In genomic region chr2:222903234-222904220, GRCh38 we compare ENCODE assay signal across 8 cellular contexts. TPM values are rescaled to one million over a fixed set of nuclear protein-coding genes. Genes with fewer than 3 reads are reported as not detected.
DNase-seq lines count a peak whose midpoint lies in the region; ATAC-seq and TF ChIP-seq lines count a peak whose summit lies in the region.

No MANE protein-coding gene starts in this region.

- WGBS in heart right ventricle, 2 donors = 91 to 93% methylated on average over 16 of the region's 16 CpGs

- H3K9me3 ChIP-seq in heart right ventricle (no peaks in the 10 kb centered on the region), skeletal muscle satellite cell (replicated peaks; ENCODE audit: low read length) (no peaks in the 10 kb centered on the region)

- H3K27ac ChIP-seq in heart right ventricle = peak overlapping the region in 1 of 10 donors; percentile 39

- H3K9me3 Mint-ChIP-seq in activated T-helper 17 cell treated with anti-CD3 and anti-CD28 coated beads, Interleukin-2, amount 50 U/mL, for 72 hours = no peaks in the 10 kb centered on the region

- intact Hi-C loops in heart right ventricle (cut with DNase I) = loop anchor here in 9 of 10 donors (1.0 to 10.0 kb wide), 14 partner anchors 41 to 211 kb away; partner anchors contain the start of gene ACSL3 (in 3 of the 9)
- intact Hi-C loops in posterior vena cava (cut with DNase I) = no loop called here

- H3K4me1 Mint-ChIP-seq in activated T-helper 17 cell treated with anti-CD3 and anti-CD28 coated beads, Interleukin-2, amount 50 U/mL, for 72 hours = peaks cover 16% of the 10 kb centered on the region

- H3K36me3 Mint-ChIP-seq in activated T-helper 17 cell treated with anti-CD3 and anti-CD28 coated beads, Interleukin-2, amount 50 U/mL, for 72 hours (ENCODE audit: low read depth) = peaks cover 5% of the 10 kb centered on the region

- no peak overlapping the region for H3K4me3 Mint-ChIP-seq in activated T-helper 17 cell treated with anti-CD3 and anti-CD28 coated beads, Interleukin-2, amount 50 U/mL, for 72 hours

- H3K4me3 ChIP-seq in heart right ventricle (no peak overlapping the region), skeletal muscle satellite cell (ENCODE audit: low read length) (no peak overlapping the region)

- TF ChIP-seq CTCF in heart right ventricle (IDR thresholded peaks at IDR 0.05) = peak; percentile 55 to 83 (median 75)

- no peaks in the 10 kb centered on the region for H3K27me3 Mint-ChIP-seq in activated T-helper 17 cell treated with anti-CD3 and anti-CD28 coated beads, Interleukin-2, amount 50 U/mL, for 72 hours

- H3K4me1 ChIP-seq in heart right ventricle (peaks cover 0 to 74% (median 40%) of the 10 kb centered on the region in 9 donors), skeletal muscle satellite cell (ENCODE audit: control insufficient read depth, insufficient read depth, low read length) (peaks cover 40% of the 10 kb centered on the region)

- H3K36me3 ChIP-seq in heart right ventricle (peaks cover 0 to 21% (median 0%) of the 10 kb centered on the region in 9 donors), skeletal muscle satellite cell (ENCODE audit: insufficient read depth, low read length) (peaks cover 15% of the 10 kb centered on the region)

- no peak overlapping the region for H3K27ac Mint-ChIP-seq in activated T-helper 17 cell treated with anti-CD3 and anti-CD28 coated beads, Interleukin-2, amount 50 U/mL, for 72 hours

- H3K27me3 ChIP-seq in heart right ventricle = no peaks in the 10 kb centered on the region
- no peaks in the 10 kb centered on the region for H3K27me3 ChIP-seq in skeletal muscle satellite cell (ENCODE audit: control insufficient read depth, insufficient read depth, low read length)

- ATAC-seq in GM18867 (IDR thresholded peaks at IDR 0.05; ENCODE audit: unreplicated experiment) (peak; percentile 88), HG03060 (IDR thresholded peaks at IDR 0.05; ENCODE audit: low read depth, unreplicated experiment) (peak; percentile 79), heart right ventricle (peak in 7 of 8 donors; percentile 64 to 74 (median 68))
- ATAC-seq in activated T-helper 17 cell treated with anti-CD3 and anti-CD28 coated beads, Interleukin-2, amount 50 U/mL, for 72 hours (replicated peaks) = peak; percentile 56

- no peak overlapping the region for H3K4me2 ChIP-seq in skeletal muscle satellite cell (ENCODE audit: low read length)

- peak; percentile 36 for DNase-seq in COLO668 (lab: John Stamatoyannopoulos, UW; ENCODE audit: unreplicated experiment)
- DNase-seq in NCI-H446 (lab: John Stamatoyannopoulos, UW) = peak; percentile 23 to 57
- peak in 1 of 2 donors; percentile 24 for DNase-seq in heart right ventricle
- DNase-seq in posterior vena cava (ENCODE audit: low spot score) = no peak

- H3K9ac ChIP-seq in skeletal muscle satellite cell (ENCODE audit: low read depth, low read length) = peak overlapping the region; percentile 32

RNA-seq across cellular contexts. Expression of gene ACSL3, which starts 42.7 kb away (rescaled TPM):
- total RNA-seq in activated T-helper 17 cell treated with anti-CD3 and anti-CD28 coated beads, Interleukin-2, amount 50 U/mL, for 72 hours = 10 to 100 TPM; 12.9 to 32.6 TPM
- total RNA-seq in heart right ventricle = 10 to 100 TPM; 37.9 to 67.2 (median 54.8) TPM
- polyA plus RNA-seq in heart right ventricle = 10 to 100 TPM; 12.7 to 20.3 TPM
- total RNA-seq in skeletal muscle satellite cell (2012; rRNA removed) = 80.8 and 154 TPM in 2 replicates
- 10 to 100 TPM; 52.2 to 54.6 TPM for total RNA-seq in posterior vena cava

Comparison
In these comparisons a context has a peak if more than half of its experiments do, and no peak if none do; other contexts are left out.
1. intact Hi-C loops: an anchor here in heart right ventricle (1.0 to 10.0 kb wide); none called in posterior vena cava.